Comparison of ENCODE assay signal across 15 cellular contexts in genomic region chr3:190016966-190017365, GRCh38.
"Had no signal": no experiment of that assay in that cellular context is flagged by ENCODE, and none has a peak within 500 bp of the region (broad histone marks: within the 10 kb centered on the region; RNA-seq: fewer than 3 reads in every experiment).

No MANE protein-coding gene starts in this region.

- H3K27me3 ChIP-seq: right lobe of liver, stomach had no signal

- H3K9me3 Mint-ChIP-seq: natural killer cell treated with Interleukin-12 subunit alpha and Interleukin-12 subunit beta and Interleukin-15 and Interleukin-18, amount 100 ng/mL, for 72 hours; type B pancreatic cell had no signal

- FAIRE-seq: endometrium, frontal cortex had no signal

- H3K4me3 ChIP-seq: heart left ventricle, psoas muscle, right lobe of liver, skin epidermis, stomach, thoracic aorta had no signal

- H3K27ac ChIP-seq: heart left ventricle, psoas muscle, right lobe of liver, skin epidermis, stomach, thoracic aorta had no signal

- H3K4me3 Mint-ChIP-seq: natural killer cell treated with Interleukin-12 subunit alpha and Interleukin-12 subunit beta and Interleukin-15 and Interleukin-18, amount 100 ng/mL, for 72 hours; type B pancreatic cell had no signal

- ATAC-seq: left ventricle myocardium superior; natural killer cell treated with Interleukin-12 subunit alpha and Interleukin-12 subunit beta and Interleukin-15 and Interleukin-18, amount 100 ng/mL, for 72 hours; psoas muscle had no signal

- H3K4me1 ChIP-seq: psoas muscle, right lobe of liver had no signal

- H3K27ac Mint-ChIP-seq: natural killer cell treated with Interleukin-12 subunit alpha and Interleukin-12 subunit beta and Interleukin-15 and Interleukin-18, amount 100 ng/mL, for 72 hours; type B pancreatic cell had no signal

- H3K9me3 ChIP-seq: heart left ventricle, psoas muscle, right lobe of liver, stomach, thoracic aorta had no signal

- DNase-seq: effector memory CD4-positive, alpha-beta T cell; heart left ventricle; left ventricle myocardium superior; occipital lobe; psoas muscle; retina; right lobe of liver; stimulated activated naive CD4-positive, alpha-beta T cell had no signal

- H3K36me3 ChIP-seq: heart left ventricle, right lobe of liver, stomach, thoracic aorta had no signal

- H3K36me3 Mint-ChIP-seq: natural killer cell treated with Interleukin-12 subunit alpha and Interleukin-12 subunit beta and Interleukin-15 and Interleukin-18, amount 100 ng/mL, for 72 hours; type B pancreatic cell had no signal
